In the genomic region with DNA sequence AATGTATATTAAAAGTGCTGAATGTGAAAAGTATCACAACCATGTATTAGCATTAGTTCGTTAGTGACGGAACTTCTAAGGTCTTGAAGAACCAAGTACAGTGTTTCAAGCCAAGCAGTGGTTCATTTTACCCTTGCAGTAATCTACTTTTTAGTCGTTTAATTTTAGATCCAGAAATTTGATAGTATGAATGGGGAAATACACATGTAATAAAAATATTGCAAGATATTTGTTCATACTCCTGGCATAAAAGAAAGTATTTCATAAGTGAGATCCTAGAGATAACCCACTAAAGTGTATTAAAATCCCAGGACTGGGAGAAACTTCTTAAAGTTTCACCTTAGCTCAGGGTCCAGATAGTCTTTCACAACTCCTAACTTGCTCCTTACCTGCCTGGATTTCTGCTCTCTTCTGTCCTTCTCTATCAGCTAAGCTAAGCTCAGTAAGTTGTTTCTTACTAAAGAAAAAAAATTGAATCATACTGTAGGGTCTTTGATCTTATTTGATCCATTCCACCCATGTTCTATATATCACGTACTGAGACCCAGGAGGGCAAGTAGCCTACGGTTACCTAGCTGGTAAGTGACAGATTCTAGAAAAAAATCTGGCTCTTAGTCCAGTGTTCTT, we compare ENCODE assay signal across 9 cellular contexts.
DNase-seq lines count a peak whose midpoint lies in the region; ATAC-seq and TF ChIP-seq lines count a peak whose summit lies in the region.
"Had no signal": no experiment of that assay in that cellular context is flagged by ENCODE, and none has a peak within 500 bp of the region (broad histone marks: within the 10 kb centered on the region; RNA-seq: fewer than 3 reads in every experiment).

No MANE protein-coding gene starts in this region.

- H3K4me2 ChIP-seq in parathyroid adenoma (ENCODE audit: low read length): peak overlapping the region; percentile 64

- H3K27me3 ChIP-seq in parathyroid adenoma (ENCODE audit: control insufficient read depth, insufficient read depth, low read length): no peaks in the 10 kb centered on the region

- no peaks in the 10 kb centered on the region for H3K79me2 ChIP-seq in parathyroid adenoma

- TF ChIP-seq CTCF in GM12865 (IDR thresholded peaks at IDR 0.05; ENCODE audit: insufficient read depth, low read depth, low read length, missing control alignments) (no peak), parathyroid adenoma (IDR thresholded peaks at IDR 0.05) (no peak)

- DNase-seq in GM12865 (ENCODE audit: low read depth) (no peak), epithelial cell of prostate (ENCODE audit: low read depth, low spot score) (no peak), cortex of kidney (lab: John Stamatoyannopoulos, UW) (no peak), NCI-H345 treated with DMSO at 0.1 percent for 48 hours (lab: John Stamatoyannopoulos, UW; ENCODE audit: unreplicated experiment) (no peak)
- DNase-seq: mesendoderm had no signal

- no peaks in the 10 kb centered on the region for H3K9me3 ChIP-seq in parathyroid adenoma (ENCODE audit: control insufficient read depth, low read length)

- H3K4me3 ChIP-seq in GM12865 (ENCODE audit: low read depth, low read length): peak overlapping the region; percentile 97
- peak overlapping the region; percentile 88 for H3K4me3 ChIP-seq in parathyroid adenoma (ENCODE audit: low read depth, low read length)

- H3K9ac ChIP-seq in parathyroid adenoma: no peak overlapping the region

- H2AFZ ChIP-seq in parathyroid adenoma: no peak overlapping the region

- H3K27ac ChIP-seq in epithelial cell of prostate (peak overlapping the region; percentile 66), parathyroid adenoma (no peak overlapping the region)

- no peaks in the 10 kb centered on the region for H3K36me3 ChIP-seq in parathyroid adenoma (ENCODE audit: control insufficient read depth, insufficient read depth, low read length)

- no peaks in the 10 kb centered on the region for H3K4me1 ChIP-seq in parathyroid adenoma

- ATAC-seq in SK-N-SH treated with all-trans-retinoic acid at 6 μM for 48 hours (no peak), HG02840 (IDR thresholded peaks at IDR 0.05; ENCODE audit: low FRiP score, unreplicated experiment) (no peak), GM18517 (IDR thresholded peaks at IDR 0.05; ENCODE audit: unreplicated experiment) (no peak)

TF ChIP-seq in SK-N-SH treated with all-trans-retinoic acid at 6 μM for 48 hours, 23 proteins besides CTCF, POLR2A, EP300 and RAD21:
- TF ChIP-seq ISL1 (CRISPR knock-in tag; IDR thresholded peaks at IDR 0.05): peak; percentile 21
- TF ChIP-seq, protein P1, sequence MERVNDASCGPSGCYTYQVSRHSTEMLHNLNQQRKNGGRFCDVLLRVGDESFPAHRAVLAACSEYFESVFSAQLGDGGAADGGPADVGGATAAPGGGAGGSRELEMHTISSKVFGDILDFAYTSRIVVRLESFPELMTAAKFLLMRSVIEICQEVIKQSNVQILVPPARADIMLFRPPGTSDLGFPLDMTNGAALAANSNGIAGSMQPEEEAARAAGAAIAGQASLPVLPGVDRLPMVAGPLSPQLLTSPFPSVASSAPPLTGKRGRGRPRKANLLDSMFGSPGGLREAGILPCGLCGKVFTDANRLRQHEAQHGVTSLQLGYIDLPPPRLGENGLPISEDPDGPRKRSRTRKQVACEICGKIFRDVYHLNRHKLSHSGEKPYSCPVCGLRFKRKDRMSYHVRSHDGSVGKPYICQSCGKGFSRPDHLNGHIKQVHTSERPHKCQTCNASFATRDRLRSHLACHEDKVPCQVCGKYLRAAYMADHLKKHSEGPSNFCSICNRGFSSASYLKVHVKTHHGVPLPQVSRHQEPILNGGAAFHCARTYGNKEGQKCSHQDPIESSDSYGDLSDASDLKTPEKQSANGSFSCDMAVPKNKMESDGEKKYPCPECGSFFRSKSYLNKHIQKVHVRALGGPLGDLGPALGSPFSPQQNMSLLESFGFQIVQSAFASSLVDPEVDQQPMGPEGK (CRISPR knock-in tag; IDR thresholded peaks at IDR 0.05; ENCODE audit: borderline replicate concordance): no peak
- no peak for TF ChIP-seq ESRRG (CRISPR knock-in tag; IDR thresholded peaks at IDR 0.05)
- TF ChIP-seq ZNF8 (CRISPR knock-in tag; IDR thresholded peaks at IDR 0.05): no peak
- no peak for TF ChIP-seq OSR1 (CRISPR knock-in tag; IDR thresholded peaks at IDR 0.05)
- no peak for TF ChIP-seq CSDC2 (CRISPR knock-in tag; IDR thresholded peaks at IDR 0.05)
- no peak for TF ChIP-seq TOX (CRISPR knock-in tag; IDR thresholded peaks at IDR 0.05; ENCODE audit: borderline replicate concordance)
